Comparison of ENCODE assay signal across 28 cellular contexts in the genomic region with DNA sequence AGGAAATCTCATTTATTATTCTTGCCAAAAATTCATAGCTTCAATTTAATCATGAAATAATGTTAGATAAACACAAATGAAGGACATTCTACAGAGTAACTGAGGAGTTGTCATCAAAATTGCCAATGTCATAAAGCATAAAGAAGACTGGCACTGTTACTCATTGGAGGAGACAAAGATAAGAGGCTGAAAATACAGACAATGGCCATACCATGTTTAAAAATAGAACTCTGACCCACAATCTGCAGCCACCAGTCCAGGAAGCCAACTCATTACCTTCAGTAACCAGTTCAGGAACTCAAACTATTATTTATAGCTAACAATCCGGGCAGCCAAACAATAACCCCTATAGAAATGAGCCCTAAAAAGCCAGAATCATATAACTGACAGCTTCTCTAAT.
"Had no signal": no experiment of that assay in that cellular context is flagged by ENCODE, and none has a peak within 500 bp of the region (broad histone marks: within the 10 kb centered on the region; RNA-seq: fewer than 3 reads in every experiment).

No MANE protein-coding gene starts in this region.

- H3K9me3 ChIP-seq: adrenal gland, body of pancreas, gastrocnemius medialis, right lobe of liver, testis, transverse colon had no signal

- H3K4me3 ChIP-seq: adrenal gland, body of pancreas, coronary artery, dorsolateral prefrontal cortex, gastrocnemius medialis, lung, right lobe of liver, skin epidermis, testis, transverse colon had no signal

- H3K4me1 ChIP-seq: adrenal gland, body of pancreas, gastrocnemius medialis, right lobe of liver, testis, transverse colon had no signal

- H3K36me3 ChIP-seq: adrenal gland, gastrocnemius medialis, right lobe of liver, transverse colon had no signal

- ATAC-seq: activated CD4-positive, alpha-beta T cell treated with anti-CD3 and anti-CD28 coated beads for 36 hours; body of pancreas; gastrocnemius medialis; left lobe of liver; right lobe of liver; stimulated activated naive CD8-positive, alpha-beta T cell treated with anti-CD3 and anti-CD28 coated beads, Interleukin-15, Interleukin-2, amounts not matched to agents 100 U/mL and 50 U/mL, for 24 hours; T-cell had no signal

- H3K27me3 ChIP-seq: adrenal gland, body of pancreas, dorsolateral prefrontal cortex, gastrocnemius medialis, right lobe of liver, testis, transverse colon had no signal

- H3K27ac ChIP-seq: adrenal gland, body of pancreas, coronary artery, dorsolateral prefrontal cortex, gastrocnemius medialis, right lobe of liver, skin epidermis, testis, transverse colon had no signal

- DNase-seq: activated CD4-positive, alpha-beta T cell treated with anti-CD3 and anti-CD28 coated beads for 36 hours; activated CD4-positive, alpha-beta T cell treated with anti-CD3 and anti-CD28 coated beads, Interleukin-2, amount 50 U/mL, for 4 hours; activated CD4-positive, CD25-positive, alpha-beta regulatory T cell; activated CD8-positive, alpha-beta memory T cell treated with anti-CD3 and anti-CD28 coated beads for 24 hours; activated effector memory CD4-positive, alpha-beta T cell treated with anti-CD3 and anti-CD28 coated beads, Interleukin-2, amount 50 U/mL, for 16 hours; activated naive CD4-positive, alpha-beta T cell treated with anti-CD3 and anti-CD28 coated beads for 36 hours; activated naive CD8-positive, alpha-beta T cell treated with anti-CD3 and anti-CD28 coated beads for 36 hours; adrenal gland; aorta; body of pancreas; dorsolateral prefrontal cortex; effector memory CD4-positive, alpha-beta T cell; erythroblast; gastrocnemius medialis; naive B cell; nephron progenitor cell; nucleus accumbens; right lobe of liver; stimulated activated CD4-positive, alpha-beta T cell treated with anti-CD3 and anti-CD28 coated beads, Interleukin-12 subunit alpha, Interleukin-12 subunit beta, amount 100 ng/mL, for 4 hours; stimulated activated CD4-positive, alpha-beta T cell treated with anti-CD3 and anti-CD28 coated beads, Interleukin-4, amount 100 ng/mL, for 1 hour; stimulated activated naive CD8-positive, alpha-beta T cell treated with anti-CD3 and anti-CD28 coated beads, Interleukin-15, Interleukin-2, amounts not matched to agents 100 U/mL and 50 U/mL, for 24 hours; T-cell; testis; transverse colon had no signal
